1 cellular context compared by ENCODE assay signal in genomic region chr17:15257316-15257925, GRCh38.
A peak's percentile ranks its signal among the peaks of the same experiment; 100 is the strongest.
TF ChIP-seq lines count a peak whose summit lies in the region.

No MANE protein-coding gene starts in this region.

TF ChIP-seq in K562, 482 proteins besides CTCF, POLR2A, EP300 and RAD21 (continued from another document):
- TF ChIP-seq CEBPZ (IDR thresholded peaks at IDR 0.05; ENCODE audit: borderline replicate concordance, low read depth, low read length) (no peak), ZNF143 (CRISPR knock-in tag; IDR thresholded peaks at IDR 0.05) (no peak), ZNF41 (CRISPR knock-in tag; conservative IDR thresholded peaks at IDR 0.05) (no peak), E2F6 (IDR thresholded peaks at IDR 0.05; ENCODE audit: borderline replicate concordance in 1 of 2, extremely low read depth in 1 of 2, insufficient read depth in 1 of 2, insufficient read length in 1 of 2, low read depth in 1 of 2, low read length in 1 of 2, poor library complexity in 1 of 2, severe bottlenecking in 1 of 2) (peak in 1 of 2 experiments; percentile 27), BRCA1 (IDR thresholded peaks at IDR 0.05) (no peak), BRCA1 (CRISPR knock-in tag; IDR thresholded peaks at IDR 0.05) (no peak), CBX8 (IDR thresholded peaks at IDR 0.05; ENCODE audit: borderline replicate concordance, extremely low read depth, low read depth, low read length, poor library complexity, severe bottlenecking) (no peak), TARDBP (IDR thresholded peaks at IDR 0.05) (no peak), NR3C1 (CRISPR knock-in tag; IDR thresholded peaks at IDR 0.05) (no peak), HINFP (tag; conservative IDR thresholded peaks at IDR 0.05; ENCODE audit: low read depth) (no peak), ZFP1 (CRISPR knock-in tag; IDR thresholded peaks at IDR 0.05) (no peak), LEF1 (IDR thresholded peaks at IDR 0.05) (no peak), ZNF592 (IDR thresholded peaks at IDR 0.05) (0 out of 2 replicates have a peak, but pooled peaks have one; percentile 33), TCF7 (IDR thresholded peaks at IDR 0.05; ENCODE audit: borderline replicate concordance) (no peak), ARID2 (IDR thresholded peaks at IDR 0.05) (no peak), PPARD (CRISPR knock-in tag; IDR thresholded peaks at IDR 0.05) (no peak), ZC3H8 (IDR thresholded peaks at IDR 0.05) (no peak), KLF10 (CRISPR knock-in tag; IDR thresholded peaks at IDR 0.05) (no peak), CTCFL (IDR thresholded peaks at IDR 0.05; ENCODE audit: borderline replicate concordance, insufficient read depth, low read depth, low read length, poor library complexity, severe bottlenecking) (no peak), ZNF347 (CRISPR knock-in tag; IDR thresholded peaks at IDR 0.05; ENCODE audit: low read depth) (no peak), ARID3A (IDR thresholded peaks at IDR 0.05; ENCODE audit: borderline replicate concordance, low read depth, low read length) (no peak), PTRF (tag; IDR thresholded peaks at IDR 0.05) (no peak), ETS1 (conservative IDR thresholded peaks at IDR 0.05; ENCODE audit: control insufficient read depth, low read depth, low read length) (no peak), ETV5 (CRISPR knock-in tag; IDR thresholded peaks at IDR 0.05; ENCODE audit: low read depth) (peak; percentile 65; the same call in 1 of the 2 replicates), TRIM28 (IDR thresholded peaks at IDR 0.05) (no peak), NCOA2 (IDR thresholded peaks at IDR 0.05; ENCODE audit: partially characterized antibody in 2 of 2) (no peak), TOE1 (IDR thresholded peaks at IDR 0.05; ENCODE audit: borderline replicate concordance) (no peak), TOE1 (CRISPR knock-in tag; IDR thresholded peaks at IDR 0.05; ENCODE audit: borderline replicate concordance, low read depth) (no peak), ZNF436 (CRISPR knock-in tag; IDR thresholded peaks at IDR 0.05) (no peak), NEUROD1 (IDR thresholded peaks at IDR 0.05; ENCODE audit: borderline replicate concordance, low read depth, low read length, partially characterized antibody) (no peak), PCBP1 (IDR thresholded peaks at IDR 0.05; ENCODE audit: low read depth, low read length, poor library complexity, severe bottlenecking) (no peak)
